Comparison of ENCODE assay signal across 1 cellular context in the genomic region with DNA sequence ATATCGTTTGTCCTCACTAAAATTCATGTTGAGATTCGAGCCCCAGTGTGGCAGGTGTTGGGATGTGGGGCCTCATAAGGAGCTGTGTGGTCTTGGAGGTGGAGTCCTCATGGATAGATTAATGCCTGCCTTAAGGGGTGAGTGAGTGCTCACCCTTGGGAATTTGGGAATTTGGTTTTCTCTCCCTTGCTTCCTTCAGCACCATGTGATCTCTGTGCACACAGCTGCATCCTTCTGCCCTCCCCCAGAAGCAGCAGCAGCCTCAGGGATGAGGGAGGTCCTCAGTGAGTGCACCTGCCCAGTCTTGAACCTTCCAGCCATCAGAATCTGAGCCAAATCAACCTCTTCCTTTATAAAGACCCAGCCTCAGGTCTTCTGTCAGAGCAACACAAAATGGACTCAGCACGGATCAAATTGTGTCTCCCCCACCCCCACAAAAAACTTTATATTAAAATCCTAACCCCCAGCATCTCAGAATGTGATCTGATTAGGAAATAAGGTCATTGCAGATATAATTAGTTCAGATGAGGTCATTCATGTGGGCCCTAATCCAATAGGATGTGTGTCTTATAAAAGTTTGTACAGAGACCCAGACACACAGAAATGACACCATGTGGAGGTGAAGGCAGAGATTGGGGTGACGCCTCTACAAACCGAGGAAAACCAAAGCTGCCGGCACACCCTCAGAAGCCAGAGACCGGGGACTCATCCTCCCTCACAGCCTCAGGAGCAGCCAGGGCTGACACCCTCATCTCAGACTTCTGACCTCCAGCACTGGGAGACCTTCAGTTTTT.
TF ChIP-seq lines count a peak whose summit lies in the region.

No MANE protein-coding gene starts in this region.

TF ChIP-seq in H1, 55 proteins besides CTCF, POLR2A, EP300 and RAD21:
- TF ChIP-seq POLR2AphosphoS5 (IDR thresholded peaks at IDR 0.05; ENCODE audit: low read depth, low read length) (0 out of 2 replicates have a peak, but pooled peaks have one; percentile 38), SIN3A (conservative IDR thresholded peaks at IDR 0.05 in 1 of 2, IDR thresholded peaks at IDR 0.05 in 1 of 2; ENCODE audit: low read depth in 1 of 2, low read length in 2 of 2) (no peak), POU5F1 (IDR thresholded peaks at IDR 0.05; ENCODE audit: low read depth, low read length) (no peak)
